In genomic region chr17:57735707-57736106, GRCh38 we compare ENCODE assay signal across 10 cellular contexts. TPM values are rescaled to one million over a fixed set of nuclear protein-coding genes. Genes with fewer than 3 reads are reported as not detected.
DNase-seq lines count a peak whose midpoint lies in the region; ATAC-seq, FAIRE-seq and TF ChIP-seq lines count a peak whose summit lies in the region.
"Had no signal": no experiment of that assay in that cellular context is flagged by ENCODE, and none has a peak within 500 bp of the region (broad histone marks: within the 10 kb centered on the region; RNA-seq: fewer than 3 reads in every experiment).

No MANE protein-coding gene starts in this region.

- no peak overlapping the region for H3K56ac ChIP-seq in H1 (replicated peaks; ENCODE audit: insufficient read length, low read depth, low read length)

- no peaks in the 10 kb centered on the region for H3K36me3 Mint-ChIP-seq in activated CD4-positive, alpha-beta T cell treated with anti-CD3 and anti-CD28 coated beads, Interleukin-2, amount 10 ng/mL, durations not matched to agents 7 days and 5 days (ENCODE audit: low read depth)

- H3K9me3 ChIP-seq in AG04450 (ENCODE audit: control insufficient read depth, insufficient read depth, low read length) (no peaks in the 10 kb centered on the region), H1 (ENCODE audit: insufficient read depth in 2 of 2, low read depth in 1 of 2, low read length in 1 of 2) (no peaks in the 10 kb centered on the region), body of pancreas (no peaks in the 10 kb centered on the region)

- H2BK5ac ChIP-seq in H1 (ENCODE audit: low read depth, low read length): no peak overlapping the region

- POLR2A ChIA-PET in AG04450 (lab: Yijun Ruan, JAX): no interaction called here
- POLR2A ChIA-PET in H1 (lab: Charles Lee; ENCODE audit: partially characterized antibody): no interaction called here
- POLR2A ChIA-PET in activated CD4-positive, alpha-beta T cell treated with anti-CD3 and anti-CD28 coated beads, Interleukin-2, amount 10 ng/mL, durations not matched to agents 7 days and 5 days (lab: Charles Lee): no interaction called here

- TF ChIP-seq CTCF in AG04450 (IDR thresholded peaks at IDR 0.05; ENCODE audit: low read depth, low read length) (0 out of 2 replicates have a peak, but pooled peaks have one; percentile 6), GM12875 (IDR thresholded peaks at IDR 0.05; ENCODE audit: borderline replicate concordance, insufficient read depth, low read depth, low read length) (peak; percentile 52; the same call in 1 of the 2 replicates), H1 (IDR thresholded peaks at IDR 0.05; ENCODE audit: control extremely low read depth in 1 of 3, insufficient read depth in 1 of 3, low read depth in 1 of 3, low read length in 3 of 3) (peak; percentile 66 to 79 (median 76)), body of pancreas (IDR thresholded peaks at IDR 0.05) (no peak), foreskin fibroblast (IDR thresholded peaks at IDR 0.05; ENCODE audit: low read depth, low read length) (no peak)

- no peak overlapping the region for H4K91ac ChIP-seq in H1 (replicated peaks; ENCODE audit: insufficient read length, low read length)

- H3K4me3 Mint-ChIP-seq in activated CD4-positive, alpha-beta T cell treated with anti-CD3 and anti-CD28 coated beads, Interleukin-2, amount 10 ng/mL, durations not matched to agents 7 days and 5 days: no peak overlapping the region

- peak; percentile 93 for FAIRE-seq in H1 (lab: Jason Lieb, UNC)

- peaks cover 5% of the 10 kb centered on the region for H3K4me1 Mint-ChIP-seq in activated CD4-positive, alpha-beta T cell treated with anti-CD3 and anti-CD28 coated beads, Interleukin-2, amount 10 ng/mL, durations not matched to agents 7 days and 5 days

- no peak overlapping the region for H3K4ac ChIP-seq in H1 (replicated peaks; ENCODE audit: insufficient read length, low read depth, low read length)

- H2BK15ac ChIP-seq in H1 (ENCODE audit: low read length): no peak overlapping the region

- no peak overlapping the region for H2AK5ac ChIP-seq in H1 (ENCODE audit: low read depth, low read length)

- peaks cover 5% of the 10 kb centered on the region for H3K27me3 ChIP-seq in AG04450 (ENCODE audit: control insufficient read depth, insufficient read depth, low read length)
- H3K27me3 ChIP-seq in H1 (replicated peaks in 1 of 4; ENCODE audit: control insufficient read depth in 3 of 4, extremely low read depth in 1 of 4, insufficient read depth in 3 of 4, low read length in 3 of 4): no peaks in the 10 kb centered on the region
- no peaks in the 10 kb centered on the region for H3K27me3 ChIP-seq in body of pancreas

- CTCF ChIA-PET in AG04450 (lab: Charles Lee) (no interaction called here), H1 (lab: Charles Lee; ENCODE audit: partially characterized antibody) (interaction anchor here (1.1 to 1.7 kb wide), 4 partner anchors 45 to 113 kb away, joined by 3 to 6 read pairs (median 4); no protein-coding TSS in a partner anchor)
- CTCF ChIA-PET in activated CD4-positive, alpha-beta T cell treated with anti-CD3 and anti-CD28 coated beads, Interleukin-2, amount 10 ng/mL, durations not matched to agents 7 days and 5 days (lab: Charles Lee): no interaction called here

- no peak overlapping the region for H3K4me3 ChIP-seq in AG04450 (ENCODE audit: low read depth, low read length)
- H3K4me3 ChIP-seq in GM12875 (ENCODE audit: low read depth, low read length): no peak overlapping the region
- H3K4me3 ChIP-seq in H1 (ENCODE audit: extremely low read depth in 1 of 4, insufficient read depth in 2 of 4, low read depth in 3 of 4, low read length in 4 of 4): no peak overlapping the region
- no peak overlapping the region for H3K4me3 ChIP-seq in body of pancreas
- H3K4me3 ChIP-seq in foreskin fibroblast (ENCODE audit: low read depth in 1 of 2, low read length in 2 of 2): no peak overlapping the region

- H3K4me1 ChIP-seq in H1 (replicated peaks in 1 of 4; ENCODE audit: control insufficient read depth in 3 of 4, insufficient read depth in 4 of 4, low read length in 3 of 4) (no peaks in the 10 kb centered on the region), body of pancreas (no peaks in the 10 kb centered on the region)

- no peak overlapping the region for H2AFZ ChIP-seq in H1 (ENCODE audit: low read length)

- no peaks in the 10 kb centered on the region for H3K79me1 ChIP-seq in H1 (ENCODE audit: low read depth, low read length)

- H3K23me2 ChIP-seq in H1 (ENCODE audit: low read depth, low read length): no peaks in the 10 kb centered on the region

- no peaks in the 10 kb centered on the region for H3K36me3 ChIP-seq in H1 (ENCODE audit: control insufficient read depth in 2 of 4, insufficient read depth in 4 of 4, low read length in 3 of 4)
- H3K36me3 ChIP-seq in body of pancreas (replicated peaks in 1 of 2; ENCODE audit: insufficient read depth in 1 of 2, low read depth in 2 of 2): no peaks in the 10 kb centered on the region

- no peak overlapping the region for H3K23ac ChIP-seq in H1 (ENCODE audit: insufficient read length)

- TF ChIP-seq POLR2A in H1 (IDR thresholded peaks at IDR 0.05; ENCODE audit: control extremely low read depth in 1 of 2, low read depth in 2 of 2, low read length in 2 of 2) (no peak), body of pancreas (IDR thresholded peaks at IDR 0.05) (no peak)

- H3K27ac ChIP-seq in AG04450 (ENCODE audit: low read depth, low read length) (no peak overlapping the region), H1 (ENCODE audit: low read depth, low read length) (no peak overlapping the region), body of pancreas (no peak overlapping the region)

- H2BK20ac ChIP-seq in H1 (ENCODE audit: low read length): no peak overlapping the region

- no peak for TF ChIP-seq EP300 in H1 (IDR thresholded peaks at IDR 0.05; ENCODE audit: borderline replicate concordance in 1 of 2, low read depth in 2 of 2, low read length in 2 of 2)

- no peaks in the 10 kb centered on the region for H3K9me3 Mint-ChIP-seq in activated CD4-positive, alpha-beta T cell treated with anti-CD3 and anti-CD28 coated beads, Interleukin-2, amount 10 ng/mL, durations not matched to agents 7 days and 5 days

- no peak overlapping the region for H2BK120ac ChIP-seq in H1 (replicated peaks; ENCODE audit: low read depth, low read length)

- no peak overlapping the region for H3K27ac Mint-ChIP-seq in activated CD4-positive, alpha-beta T cell treated with anti-CD3 and anti-CD28 coated beads, Interleukin-2, amount 10 ng/mL, durations not matched to agents 7 days and 5 days

- H3K18ac ChIP-seq in H1 (ENCODE audit: extremely low read depth, low read length): no peak overlapping the region

- H3K79me2 ChIP-seq in H1 (ENCODE audit: control insufficient read depth in 1 of 2, insufficient read depth in 2 of 2, low read length in 2 of 2): no peaks in the 10 kb centered on the region

- H4K8ac ChIP-seq in H1 (ENCODE audit: extremely low read depth, insufficient read depth, low read length): no peak overlapping the region

- 61% methylated on average over 6 of the region's 6 CpGs; no CpG with 5 or more reads in 1 of the 2 experiments for WGBS in H1 (ENCODE audit: extremely low coverage in 1 of 2, insufficient coverage in 1 of 2, insufficient read length in 1 of 2, insufficient replicate concordance in 2 of 2, low coverage in 1 of 2, low lambda C conversion rate in 2 of 2, missing lambda C conversion rate in 1 of 2), 2 experiments
- 72 to 73% methylated on average over 6 of the region's 6 CpGs for WGBS in body of pancreas, 2 donors

- DNase-seq in AG04450 (ENCODE audit: low read depth, low spot score) (no peak), NCI-H2107 (lab: John Stamatoyannopoulos, UW) (peak; percentile 19), H1 (ENCODE audit: low read depth in 1 of 2, low spot score in 2 of 2) (no peak), body of pancreas (no peak), foreskin fibroblast (no peak)
- DNase-seq in activated CD4-positive, alpha-beta T cell treated with anti-CD3 and anti-CD28 coated beads, Interleukin-2, amount 10 ng/mL, durations not matched to agents 7 days and 5 days: no peak
- DNase-seq: trophoblast cell had no signal

- H4K20me1 ChIP-seq in H1 (replicated peaks in 1 of 2; ENCODE audit: control insufficient read depth in 1 of 2, insufficient read depth in 2 of 2, low read length in 2 of 2): no peaks in the 10 kb centered on the region

- no peak overlapping the region for H4K5ac ChIP-seq in H1 (ENCODE audit: insufficient read length, low read depth, low read length)

- TF ChIP-seq RAD21 in H1 (IDR thresholded peaks at IDR 0.05 in 1 of 2, conservative IDR thresholded peaks at IDR 0.05 in 1 of 2; ENCODE audit: low read depth in 2 of 2, low read length in 2 of 2): peak; percentile 78 to 81

- H3K4me2 ChIP-seq in H1 (ENCODE audit: insufficient read depth in 1 of 2, low read depth in 2 of 2, low read length in 2 of 2): no peak overlapping the region

- no peak for ATAC-seq in body of pancreas
- no peak for ATAC-seq in HG02642 (IDR thresholded peaks at IDR 0.05; ENCODE audit: poor library complexity, unreplicated experiment)

- no peak overlapping the region for H3K9ac ChIP-seq in H1 (replicated peaks in 1 of 4; ENCODE audit: extremely low read depth in 1 of 4, low read depth in 3 of 4, low read length in 3 of 4)

- H3K27me3 Mint-ChIP-seq in activated CD4-positive, alpha-beta T cell treated with anti-CD3 and anti-CD28 coated beads, Interleukin-2, amount 10 ng/mL, durations not matched to agents 7 days and 5 days: peaks cover 12% of the 10 kb centered on the region

- H2BK12ac ChIP-seq in H1 (ENCODE audit: low read depth, low read length): no peak overlapping the region

- intact Hi-C loops in body of pancreas (cut with DNase I): no loop called here

- no peak overlapping the region for H3K14ac ChIP-seq in H1 (ENCODE audit: insufficient read length)

TF ChIP-seq in H1, 55 proteins besides CTCF, POLR2A, EP300 and RAD21:
- TF ChIP-seq EGR1 (IDR thresholded peaks at IDR 0.05; ENCODE audit: borderline replicate concordance, low read depth, low read length): no peak

RNA-seq across cellular contexts. Expression of gene CCDC182, which starts 9.4 kb away (rescaled TPM):
- not detected in 2 replicates for polyA plus RNA-seq in AG04450 (2011; rRNA removed)
- polyA minus RNA-seq in AG04450 (2011; rRNA and poly(A)+ RNA removed): not detected in 2 replicates
- not detected in 2 replicates for total RNA-seq in H1 (2021; fragmentation: NEBNext Ultra II Directional; extraction: Animal tissue kit (Norgen Biotek cat#: 25700))
- not detected in 2 replicates for polyA plus RNA-seq in H1 (2011; rRNA removed)
- polyA plus RNA-seq in H1 (2011; cell fraction: cytosol; rRNA removed): not detected
- polyA plus RNA-seq in H1 (2011; cell fraction: nucleus; rRNA removed): not detected
- polyA plus RNA-seq in H1 (2012, experiment 1 of 2): not detected in 4 replicates
- polyA plus RNA-seq in H1 (2012, experiment 2 of 2): not detected
- not detected for polyA plus RNA-seq in H1 (2013, experiment 1 of 2)
- not detected for polyA plus RNA-seq in H1 (2013, experiment 2 of 2)
- polyA minus RNA-seq in H1 (2011; rRNA and poly(A)+ RNA removed): not detected in 2 replicates
- not detected for polyA minus RNA-seq in H1 (2011; cell fraction: cytosol; rRNA and poly(A)+ RNA removed)
- not detected for polyA minus RNA-seq in H1 (2011; cell fraction: nucleus; rRNA and poly(A)+ RNA removed)
- total RNA-seq in body of pancreas: not detected
- total RNA-seq in activated CD4-positive, alpha-beta T cell treated with anti-CD3 and anti-CD28 coated beads, Interleukin-2, amount 10 ng/mL, durations not matched to agents 7 days and 5 days: not detected
- total RNA-seq: fibroblast of villous mesenchyme had no signal

Comparison
In these comparisons a context has a peak if more than half of its experiments do, and no peak if none do; other contexts are left out.
1. CTCF ChIP-seq: peak in AG04450 (single experiment), GM12875 (single experiment) and H1 (3 of 3); none in body of pancreas (0 of 7) and foreskin fibroblast (single experiment).